In the genomic region with DNA sequence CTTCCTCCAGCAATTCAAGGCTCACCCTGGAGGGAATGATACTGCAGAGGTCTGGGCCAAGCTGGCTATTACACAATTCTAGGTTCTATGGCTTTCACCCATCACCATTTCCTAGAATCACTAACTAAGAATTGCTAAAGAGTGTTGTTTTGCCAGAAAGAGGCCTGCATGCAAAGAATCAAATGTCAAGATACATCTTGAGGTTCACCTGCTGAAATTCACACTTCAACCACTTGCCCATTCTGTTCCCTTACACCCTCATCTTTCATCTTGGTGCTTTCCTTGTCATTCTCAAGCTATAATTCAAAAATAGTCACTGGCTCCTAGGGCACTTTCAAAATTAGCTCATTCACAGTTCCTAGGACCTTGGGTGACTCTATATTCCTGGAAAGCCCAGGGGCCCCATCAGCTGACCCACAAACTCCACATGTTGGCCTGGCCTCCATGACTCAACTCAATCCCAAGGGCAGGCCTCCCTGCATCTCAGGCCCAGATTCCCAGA, we compare ENCODE assay signal across 3 cellular contexts.
A peak's percentile ranks its signal among the peaks of the same experiment; 100 is the strongest.
TF ChIP-seq lines count a peak whose summit lies in the region.

No MANE protein-coding gene starts in this region.

TF ChIP-seq in GM12878, 131 proteins besides CTCF, POLR2A, EP300 and RAD21:
- no peak for TF ChIP-seq RCOR1 (conservative IDR thresholded peaks at IDR 0.05; ENCODE audit: low read depth, low read length)
- 0 out of 4 replicates have a peak, but pooled peaks have one; percentile 18 to 25 for TF ChIP-seq IKZF2 (IDR thresholded peaks at IDR 0.05)

TF ChIP-seq in liver, 16 proteins besides CTCF, POLR2A, EP300 and RAD21:
- TF ChIP-seq, protein P1, sequence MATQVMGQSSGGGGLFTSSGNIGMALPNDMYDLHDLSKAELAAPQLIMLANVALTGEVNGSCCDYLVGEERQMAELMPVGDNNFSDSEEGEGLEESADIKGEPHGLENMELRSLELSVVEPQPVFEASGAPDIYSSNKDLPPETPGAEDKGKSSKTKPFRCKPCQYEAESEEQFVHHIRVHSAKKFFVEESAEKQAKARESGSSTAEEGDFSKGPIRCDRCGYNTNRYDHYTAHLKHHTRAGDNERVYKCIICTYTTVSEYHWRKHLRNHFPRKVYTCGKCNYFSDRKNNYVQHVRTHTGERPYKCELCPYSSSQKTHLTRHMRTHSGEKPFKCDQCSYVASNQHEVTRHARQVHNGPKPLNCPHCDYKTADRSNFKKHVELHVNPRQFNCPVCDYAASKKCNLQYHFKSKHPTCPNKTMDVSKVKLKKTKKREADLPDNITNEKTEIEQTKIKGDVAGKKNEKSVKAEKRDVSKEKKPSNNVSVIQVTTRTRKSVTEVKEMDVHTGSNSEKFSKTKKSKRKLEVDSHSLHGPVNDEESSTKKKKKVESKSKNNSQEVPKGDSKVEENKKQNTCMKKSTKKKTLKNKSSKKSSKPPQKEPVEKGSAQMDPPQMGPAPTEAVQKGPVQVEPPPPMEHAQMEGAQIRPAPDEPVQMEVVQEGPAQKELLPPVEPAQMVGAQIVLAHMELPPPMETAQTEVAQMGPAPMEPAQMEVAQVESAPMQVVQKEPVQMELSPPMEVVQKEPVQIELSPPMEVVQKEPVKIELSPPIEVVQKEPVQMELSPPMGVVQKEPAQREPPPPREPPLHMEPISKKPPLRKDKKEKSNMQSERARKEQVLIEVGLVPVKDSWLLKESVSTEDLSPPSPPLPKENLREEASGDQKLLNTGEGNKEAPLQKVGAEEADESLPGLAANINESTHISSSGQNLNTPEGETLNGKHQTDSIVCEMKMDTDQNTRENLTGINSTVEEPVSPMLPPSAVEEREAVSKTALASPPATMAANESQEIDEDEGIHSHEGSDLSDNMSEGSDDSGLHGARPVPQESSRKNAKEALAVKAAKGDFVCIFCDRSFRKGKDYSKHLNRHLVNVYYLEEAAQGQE (IDR thresholded peaks at IDR 0.05) = no peak
- TF ChIP-seq HNF4A (conservative IDR thresholded peaks at IDR 0.05) (peak in 1 of 2 donors; percentile 17), HNF4G (IDR thresholded peaks at IDR 0.05) (no peak)
- TF ChIP-seq, protein P2, sequence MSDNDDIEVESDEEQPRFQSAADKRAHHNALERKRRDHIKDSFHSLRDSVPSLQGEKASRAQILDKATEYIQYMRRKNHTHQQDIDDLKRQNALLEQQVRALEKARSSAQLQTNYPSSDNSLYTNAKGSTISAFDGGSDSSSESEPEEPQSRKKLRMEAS (IDR thresholded peaks at IDR 0.05) = no peak

TF ChIP-seq in WTC11, 78 proteins besides CTCF, POLR2A, EP300 and RAD21:
- no peak for TF ChIP-seq GTF2I (CRISPR knock-in tag; conservative IDR thresholded peaks at IDR 0.05)
- TF ChIP-seq, protein P3, sequence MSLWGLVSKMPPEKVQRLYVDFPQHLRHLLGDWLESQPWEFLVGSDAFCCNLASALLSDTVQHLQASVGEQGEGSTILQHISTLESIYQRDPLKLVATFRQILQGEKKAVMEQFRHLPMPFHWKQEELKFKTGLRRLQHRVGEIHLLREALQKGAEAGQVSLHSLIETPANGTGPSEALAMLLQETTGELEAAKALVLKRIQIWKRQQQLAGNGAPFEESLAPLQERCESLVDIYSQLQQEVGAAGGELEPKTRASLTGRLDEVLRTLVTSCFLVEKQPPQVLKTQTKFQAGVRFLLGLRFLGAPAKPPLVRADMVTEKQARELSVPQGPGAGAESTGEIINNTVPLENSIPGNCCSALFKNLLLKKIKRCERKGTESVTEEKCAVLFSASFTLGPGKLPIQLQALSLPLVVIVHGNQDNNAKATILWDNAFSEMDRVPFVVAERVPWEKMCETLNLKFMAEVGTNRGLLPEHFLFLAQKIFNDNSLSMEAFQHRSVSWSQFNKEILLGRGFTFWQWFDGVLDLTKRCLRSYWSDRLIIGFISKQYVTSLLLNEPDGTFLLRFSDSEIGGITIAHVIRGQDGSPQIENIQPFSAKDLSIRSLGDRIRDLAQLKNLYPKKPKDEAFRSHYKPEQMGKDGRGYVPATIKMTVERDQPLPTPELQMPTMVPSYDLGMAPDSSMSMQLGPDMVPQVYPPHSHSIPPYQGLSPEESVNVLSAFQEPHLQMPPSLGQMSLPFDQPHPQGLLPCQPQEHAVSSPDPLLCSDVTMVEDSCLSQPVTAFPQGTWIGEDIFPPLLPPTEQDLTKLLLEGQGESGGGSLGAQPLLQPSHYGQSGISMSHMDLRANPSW (CRISPR knock-in tag; conservative IDR thresholded peaks at IDR 0.05; ENCODE audit: low read depth) = no peak
